In the genomic region with DNA sequence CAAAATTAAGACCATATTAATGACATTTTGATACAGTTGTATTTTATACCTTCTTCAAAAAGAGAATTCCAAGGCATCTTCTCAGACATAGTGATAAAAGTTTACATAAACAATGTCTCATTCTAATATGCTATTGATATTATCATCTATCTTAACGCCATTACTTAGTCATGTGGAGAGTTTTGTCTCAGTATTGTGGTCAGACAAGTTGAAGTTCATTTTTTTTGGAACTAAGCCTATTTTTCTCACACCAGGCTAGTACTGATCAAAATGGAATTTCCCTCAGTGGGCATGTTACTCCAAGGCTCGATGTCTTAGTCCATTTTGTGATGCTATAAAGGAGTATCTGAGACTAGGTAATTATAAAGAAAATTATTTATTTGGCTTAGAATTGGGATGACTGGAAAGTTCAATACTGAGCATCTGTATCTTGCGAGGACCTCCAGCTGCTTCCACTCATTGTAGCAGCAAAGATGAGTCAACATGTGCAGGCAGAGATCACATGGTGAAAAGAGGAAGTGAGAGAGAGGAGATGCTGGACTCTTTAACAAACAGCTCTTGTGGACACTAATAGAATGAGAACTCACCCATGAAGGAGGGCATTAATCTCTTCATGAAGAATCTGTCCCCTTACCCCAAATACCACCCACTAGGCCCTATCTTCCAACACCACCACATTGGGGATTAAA, we compare ENCODE assay signal across 11 cellular contexts.
A peak's percentile ranks its signal among the peaks of the same experiment; 100 is the strongest.
DNase-seq lines count a peak whose midpoint lies in the region; ATAC-seq and TF ChIP-seq lines count a peak whose summit lies in the region.
"Had no signal": no experiment of that assay in that cellular context is flagged by ENCODE, and none has a peak within 500 bp of the region (broad histone marks: within the 10 kb centered on the region; RNA-seq: fewer than 3 reads in every experiment).

No MANE protein-coding gene starts in this region.

- H3K4me1 ChIP-seq in fibroblast of lung (ENCODE audit: control insufficient read depth, extremely low read depth, insufficient read depth, low read length) = no peaks in the 10 kb centered on the region
- H3K4me1 ChIP-seq: sigmoid colon had no signal

- no peak for TF ChIP-seq CTCF in fibroblast of lung (conservative IDR thresholded peaks at IDR 0.05 in 1 of 2, IDR thresholded peaks at IDR 0.05 in 1 of 2; ENCODE audit: low read depth in 1 of 2, low read length in 2 of 2)

- no peaks in the 10 kb centered on the region for H4K20me1 ChIP-seq in fibroblast of lung (ENCODE audit: control insufficient read depth, extremely low read depth, insufficient read depth, low read length)

- intact Hi-C loops in head of caudate nucleus (cut with DNase I) = no loop called here

- no peak overlapping the region for H3K4me3 ChIP-seq in fibroblast of lung (replicated peaks in 1 of 4; ENCODE audit: control extremely low read depth in 1 of 4, insufficient read depth in 1 of 4, low read depth in 3 of 4, low read length in 4 of 4)
- H3K4me3 ChIP-seq: sigmoid colon had no signal

- peak; percentile 92 for ATAC-seq in GM19023 (IDR thresholded peaks at IDR 0.05; ENCODE audit: unreplicated experiment)
- peak; percentile 94 for ATAC-seq in HG02642 (IDR thresholded peaks at IDR 0.05; ENCODE audit: poor library complexity, unreplicated experiment)

- no peak overlapping the region for H3K27ac ChIP-seq in fibroblast of lung (ENCODE audit: insufficient read depth, low read length)
- H3K27ac ChIP-seq: KMS-11, sigmoid colon had no signal

- H3K9me3 ChIP-seq in fibroblast of lung (ENCODE audit: control insufficient read depth, insufficient read depth, low read depth, low read length) = no peaks in the 10 kb centered on the region
- H3K9me3 ChIP-seq: sigmoid colon had no signal

- no peaks in the 10 kb centered on the region for H3K79me2 ChIP-seq in fibroblast of lung (ENCODE audit: control insufficient read depth, insufficient read depth, low read length)

- H3K27me3 ChIP-seq in fibroblast of lung (ENCODE audit: control insufficient read depth, insufficient read depth, low read length) = no peaks in the 10 kb centered on the region
- H3K27me3 ChIP-seq: sigmoid colon had no signal

- H3K4me2 ChIP-seq in fibroblast of lung (ENCODE audit: extremely low read depth, insufficient read depth, low read length) = no peak overlapping the region
- H3K4me2 ChIP-seq: KMS-11 had no signal

- no peak overlapping the region for H3K9ac ChIP-seq in fibroblast of lung (ENCODE audit: insufficient read depth, low read length)
- H3K9ac ChIP-seq: KMS-11 had no signal

- no peak overlapping the region for H2AFZ ChIP-seq in fibroblast of lung (ENCODE audit: low read length)

- no peaks in the 10 kb centered on the region for H3K36me3 ChIP-seq in fibroblast of lung (ENCODE audit: control insufficient read depth, insufficient read depth, low read length)
- H3K36me3 ChIP-seq: sigmoid colon had no signal

- peak; percentile 72 for DNase-seq in HT1080 (ENCODE audit: low read depth)
- DNase-seq in fibroblast of lung (ENCODE audit: low read depth in 2 of 2) = peak; percentile 4 to 14
- DNase-seq in NCI-H1436 (lab: John Stamatoyannopoulos, UW) = no peak
- no peak for DNase-seq in mesenteric fat pad (ENCODE audit: low spot score)
- no peak for DNase-seq in activated CD4-positive, alpha-beta T cell treated with anti-CD3 and anti-CD28 coated beads, Interleukin-2, amount 50 U/mL, for 48 hours
- DNase-seq in head of caudate nucleus = no peak
- DNase-seq: SHP77, sigmoid colon had no signal

Comparison
In these comparisons a context has a peak if more than half of its experiments do, and no peak if none do; other contexts are left out.
1. DNase-seq: peak in HT1080 (single experiment) and fibroblast of lung (2 of 2); none in NCI-H1436 (single experiment), mesenteric fat pad (single experiment), activated CD4-positive, alpha-beta T cell treated with anti-CD3 and anti-CD28 coated beads, Interleukin-2, amount 50 U/mL, for 48 hours (0 of 2) and head of caudate nucleus (0 of 42).